ENCODE assay signal across 8 cellular contexts in the genomic region with DNA sequence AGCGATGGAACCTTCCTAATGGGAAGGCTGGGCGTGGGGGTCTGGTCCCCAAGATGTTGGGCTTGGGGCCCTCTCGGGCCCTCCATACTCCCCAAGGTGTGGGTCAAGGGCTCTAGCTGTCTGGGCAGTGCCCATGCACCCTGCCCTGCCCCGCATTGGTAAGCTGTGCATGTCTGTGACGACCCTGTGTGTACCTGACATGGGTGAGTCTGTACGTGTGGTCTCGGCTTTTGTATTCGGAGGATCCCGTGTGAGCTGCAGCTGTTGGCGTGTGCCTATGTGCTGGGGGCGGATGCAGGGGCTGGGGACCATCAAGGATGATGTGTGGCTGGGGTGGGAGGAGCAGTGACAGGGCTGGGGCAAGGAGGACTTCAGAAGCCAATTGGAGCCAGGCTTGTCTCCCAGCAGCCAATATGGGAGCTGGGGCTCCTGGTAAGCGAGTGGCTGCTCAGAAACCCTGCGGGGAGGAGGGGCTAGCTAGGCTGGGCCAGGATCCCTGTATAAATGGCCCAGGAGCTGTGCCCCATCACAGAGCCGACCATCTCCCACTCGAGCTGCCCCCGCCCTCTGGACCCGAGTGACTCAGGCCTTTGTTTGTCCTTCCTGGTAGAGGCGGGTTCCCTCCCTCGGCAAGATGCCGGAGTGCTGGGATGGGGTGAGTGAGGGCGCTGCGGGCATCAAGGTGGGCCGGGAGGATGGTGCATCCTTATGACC. TPM values are rescaled to one million over a fixed set of nuclear protein-coding genes. Genes with fewer than 3 reads are reported as not detected.
DNase-seq lines count a peak whose midpoint lies in the region; ATAC-seq, FAIRE-seq and TF ChIP-seq lines count a peak whose summit lies in the region.

A gene with protein sequence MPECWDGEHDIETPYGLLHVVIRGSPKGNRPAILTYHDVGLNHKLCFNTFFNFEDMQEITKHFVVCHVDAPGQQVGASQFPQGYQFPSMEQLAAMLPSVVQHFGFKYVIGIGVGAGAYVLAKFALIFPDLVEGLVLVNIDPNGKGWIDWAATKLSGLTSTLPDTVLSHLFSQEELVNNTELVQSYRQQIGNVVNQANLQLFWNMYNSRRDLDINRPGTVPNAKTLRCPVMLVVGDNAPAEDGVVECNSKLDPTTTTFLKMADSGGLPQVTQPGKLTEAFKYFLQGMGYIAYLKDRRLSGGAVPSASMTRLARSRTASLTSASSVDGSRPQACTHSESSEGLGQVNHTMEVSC (plus strand): TSS at position 529 of the 714 bp plus-strand sequence. CDS start 106 bp downstream, at position 635.

- no peak for TF ChIP-seq RAD21 in GM12878 (IDR thresholded peaks at IDR 0.05; ENCODE audit: insufficient read depth, low read depth, low read length)

- TF ChIP-seq EP300 in GM12878 (IDR thresholded peaks at IDR 0.05; ENCODE audit: borderline replicate concordance in 1 of 2, control insufficient read depth in 1 of 2, low read depth in 2 of 2, low read length in 2 of 2), result no peak

- H3K4me1 ChIP-seq in NT2/D1 (ENCODE audit: insufficient read depth, insufficient read length) (peaks cover 23% of the 10 kb centered on the region), GM12878 (ENCODE audit: control insufficient read depth, insufficient read depth, low read length) (peaks cover 21% of the 10 kb centered on the region), right atrium auricular region (peaks cover 0 to 38% of the 10 kb centered on the region in 2 donors)

- RAD21 ChIA-PET in GM12878 (lab: Charles Lee; ENCODE audit: unreplicated experiment), result interaction anchor here (0.6 to 1.1 kb wide), 3 partner anchors 12 to 835 kb away, joined by 3 read pairs; no protein-coding TSS in a partner anchor

- no peaks in the 10 kb centered on the region for H3K9me3 ChIP-seq in NT2/D1 (ENCODE audit: insufficient read depth, low read length)
- no peaks in the 10 kb centered on the region for H3K9me3 ChIP-seq in GM12878 (replicated peaks; ENCODE audit: control insufficient read depth, insufficient read depth, low read length)
- H3K9me3 ChIP-seq in right atrium auricular region, result no peaks in the 10 kb centered on the region

- SMC1A ChIA-PET in GM12878 (lab: Charles Lee; ENCODE audit: uncharacterized antibody, unreplicated experiment), result interaction anchor here (0.7 kb wide), 2 partner anchors 163 to 257 kb away, joined by 3 to 5 read pairs; no protein-coding TSS in a partner anchor

- FAIRE-seq in GM12878 (lab: Jason Lieb, UNC) (peak; percentile 61), GM12891 (lab: Jason Lieb, UNC) (no peak)

- H3K9ac ChIP-seq in NT2/D1 (ENCODE audit: insufficient read length, low read depth) (peak within 1 kb of the TSS; percentile 75), GM12878 (ENCODE audit: control insufficient read depth, insufficient read depth, low read length) (no peak within 1 kb of the TSS)

- DNase-seq in 8988T (peak; percentile 69), GM13976 (ENCODE audit: low spot score) (peak; percentile 83), NT2/D1 (ENCODE audit: low read depth, low spot score) (no peak), GM12878 (ENCODE audit: low read depth, low spot score) (no peak), right atrium auricular region (ENCODE audit: low spot score) (no peak), posterior vena cava (ENCODE audit: low spot score) (peak; percentile 63), GM12891 (ENCODE audit: insufficient read length, low spot score) (no peak)

- TF ChIP-seq CTCF in GM13976 (IDR thresholded peaks at IDR 0.05; ENCODE audit: borderline replicate concordance, control extremely low read depth, extremely low read depth, insufficient read depth, missing control alignments) (no peak), GM12878 (IDR thresholded peaks at IDR 0.05 in 2 of 3, conservative IDR thresholded peaks at IDR 0.05 in 1 of 3; ENCODE audit: control insufficient read depth in 2 of 3, extremely low read depth in 1 of 3, insufficient read depth in 1 of 3, low read depth in 3 of 3, low read length in 3 of 3) (no peak), right atrium auricular region (IDR thresholded peaks at IDR 0.05) (no peak)

- intact Hi-C loops in GM12878 (cut with micrococcal nuclease; ENCODE audit: unreplicated experiment) (loop anchor here (5.0 kb wide), 3 partner anchors 163 to 258 kb away; no protein-coding TSS in a partner anchor), posterior vena cava (cut with DNase I) (loop anchor here in 1 of 2 donors (5.0 kb wide), 1 partner anchor 253 kb away; no protein-coding TSS in a partner anchor)

- 38% methylated on average over 23 of the region's 23 CpGs for WGBS in GM12878 (ENCODE audit: insufficient coverage, insufficient replicate concordance, low lambda C conversion rate, missing lambda C conversion rate)

- BruUV-seq in GM12878 (replicated peaks; lab: Mats Ljungman, UMichigan), result no TSS peak

- ATAC-seq in HG03442 (IDR thresholded peaks at IDR 0.05; ENCODE audit: unreplicated experiment) (peak; percentile 63), GM12878 (peak; percentile 88)

- no peak for TF ChIP-seq POLR2A in GM12878 (IDR thresholded peaks at IDR 0.05; ENCODE audit: low read depth, low read length)
- no peak for TF ChIP-seq POLR2A in GM12891 (IDR thresholded peaks at IDR 0.05; ENCODE audit: low read depth, low read length)

- peak within 1 kb of the TSS; percentile 45 for H2AFZ ChIP-seq in GM12878 (ENCODE audit: control insufficient read depth, low read depth, low read length)

- H3K27me3 ChIP-seq in NT2/D1 (ENCODE audit: insufficient read depth, insufficient read length) (no peaks in the 10 kb centered on the region), GM12878 (replicated peaks in 1 of 2; ENCODE audit: control insufficient read depth in 2 of 2, insufficient read depth in 2 of 2, low read length in 1 of 2) (peaks cover 0 to 5% of the 10 kb centered on the region in 2 experiments; a peak in 1 of 4 replicates), right atrium auricular region (no peaks in the 10 kb centered on the region)

- H3K4me3 ChIP-seq in NT2/D1 (ENCODE audit: insufficient read length, low read depth) (peak within 1 kb of the TSS; percentile 57), GM12878 (peak within 1 kb of the TSS; percentile 39), right atrium auricular region (peak within 1 kb of the TSS; percentile 9 to 35)

- no peaks in the 10 kb centered on the region for H4K20me1 ChIP-seq in GM12878 (ENCODE audit: control insufficient read depth, insufficient read depth)

- no peak within 1 kb of the TSS for H3K27ac ChIP-seq in GM12878 (ENCODE audit: control insufficient read depth, insufficient read depth)
- H3K27ac ChIP-seq in right atrium auricular region, result peak within 1 kb of the TSS in 1 of 2 donors; percentile 26

- POLR2A ChIA-PET in GM12878 (lab: Charles Lee), result interaction anchor here (0.5 to 0.6 kb wide), 2 partner anchors 105 to 163 kb away, joined by 3 read pairs; no protein-coding TSS in a partner anchor

- H3K79me2 ChIP-seq in GM12878 (ENCODE audit: control insufficient read depth, insufficient read depth, low read length), result no peaks in the 10 kb centered on the region

- peaks cover 11% of the 10 kb centered on the region for H3K36me3 ChIP-seq in NT2/D1 (ENCODE audit: insufficient read depth, insufficient read length, low read length)
- H3K36me3 ChIP-seq in GM12878 (ENCODE audit: control insufficient read depth in 2 of 2, insufficient read depth in 2 of 2, low read length in 1 of 2), result no peaks in the 10 kb centered on the region
- H3K36me3 ChIP-seq in right atrium auricular region, result peaks cover 8% of the 10 kb centered on the region

- CTCF ChIA-PET in GM12878 (lab: Yijun Ruan, JAX), result interaction anchor here (0.8 to 1.9 kb wide), 4 partner anchors 12 to 163 kb away, joined by 3 to 9 read pairs (median 4); no protein-coding TSS in a partner anchor

- in situ Hi-C loops in GM13976 (cut with MboI; ENCODE audit: low sequenced_read_pairs, unreplicated experiment) (loop anchor here (10.0 kb wide), 1 partner anchor 255 kb away; no protein-coding TSS in a partner anchor), GM12878 (cut with MboI) (loop anchor here (25.0 kb wide), 1 partner anchor 238 kb away; a partner anchor contains a TSS)

- H3K4me2 ChIP-seq in GM12878 (ENCODE audit: control insufficient read depth, insufficient read depth), result peak within 1 kb of the TSS; percentile 89

TF ChIP-seq in GM12878, 131 proteins besides CTCF, POLR2A, EP300 and RAD21 (continues in another document):
- TF ChIP-seq STAT1 (conservative IDR thresholded peaks at IDR 0.05) (no peak), SIN3A (IDR thresholded peaks at IDR 0.05; ENCODE audit: low read depth, low read length) (no peak)

TF ChIP-seq in GM12891, 5 proteins besides CTCF, POLR2A, EP300 and RAD21:
- TF ChIP-seq TAF1 (IDR thresholded peaks at IDR 0.05; ENCODE audit: low read depth, low read length) (no peak), SPI1 (IDR thresholded peaks at IDR 0.05; ENCODE audit: low read depth, low read length) (no peak), PAX5 (IDR thresholded peaks at IDR 0.05; ENCODE audit: insufficient read depth, low read length, severe bottlenecking) (no peak), POU2F2 (IDR thresholded peaks at IDR 0.05; ENCODE audit: low read depth, low read length) (no peak), POLR2AphosphoS5 (IDR thresholded peaks at IDR 0.05; ENCODE audit: low read depth, low read length) (no peak)

RNA-seq across cellular contexts. Expression of the gene that starts here (rescaled TPM):
- 2.8 and 3.0 TPM in 2 replicates for total RNA-seq in GM12878 (2013; cell fraction: nucleolus; rRNA removed)
- total RNA-seq in GM12878 (2014; rRNA removed) (3.3 and 3.8 TPM in 2 replicates), GM12878 (2014; rRNA removed; fragmentation: Illumina TruSeq; extraction: Trizol) (1.2 and 2.5 TPM in 2 replicates), GM12878 (2021) (1.9 and 2.5 TPM in 2 replicates), right atrium auricular region (100 to 1,000 TPM; 163 to 238 TPM), posterior vena cava (1 to 10 TPM; 5.8 to 8.6 TPM)
- 2.5 TPM for polyA plus RNA-seq in GM12878 (2011; ENCODE audit: low read depth)
- polyA plus RNA-seq in GM12878 (2011; rRNA removed) (1.7 and 2.1 TPM in 2 replicates), GM12878 (2014; fragmentation: Illumina TruSeq; extraction: Trizol) (1.4 and 2.7 TPM in 2 replicates), GM12878 (2014; fragmentation: Nextera tagmentation; extraction: Ambion mirVana) (under 1 TPM; 0.33 to 0.39 TPM), GM12878 (2014; rRNA removed) (3.1 and 3.3 TPM in 2 replicates), GM12878 (2016; fragmentation: Nextera tagmentation; extraction: Ambion mirVana) (1 to 10 TPM; 2.0 to 2.6 TPM)
- polyA plus RNA-seq in GM12878 (2011; cell fraction: cytosol; rRNA removed), result 3.8 and 5.0 TPM in 2 replicates
- 16.1 and 17.8 TPM in 2 replicates for polyA plus RNA-seq in GM12878 (2011; cell fraction: nucleus; rRNA removed)
- 1.8 and 3.0 TPM in 2 replicates for polyA plus RNA-seq in GM12878 (2012)
- polyA minus RNA-seq in GM12878 (2011; rRNA and poly(A)+ RNA removed), result 2.4 and 5.2 TPM in 2 replicates
- polyA minus RNA-seq in GM12878 (2011; cell fraction: cytosol; rRNA and poly(A)+ RNA removed), result 0.94 and 1.0 TPM in 2 replicates
- 6.0 and 10.3 TPM in 2 replicates for polyA minus RNA-seq in GM12878 (2011; cell fraction: nucleus; rRNA and poly(A)+ RNA removed)
- polyA plus RNA-seq in GM12891 (2012; ENCODE audit: low read depth, missing spikeins), result 0.58 TPM

Comparison
In these comparisons a context has a peak if more than half of its experiments do, and no peak if none do; other contexts are left out.
1. RNA of the gene that starts here (total RNA-seq): 163 to 238 TPM in right atrium auricular region; 5.8 to 8.6 TPM in posterior vena cava and 1.2 to 3.8 TPM in GM12878; every median in the first group is over 10 times any median in the second.
2. DNase-seq: peak in 8988T (single experiment), GM13976 (single experiment) and posterior vena cava (single experiment); none in NT2/D1 (single experiment), GM12878 (single experiment), right atrium auricular region (single experiment) and GM12891 (single experiment).
3. Peak in every context shown above with its lines, with median percentiles within 50 percentile points of each other: H3K4me3 ChIP-seq.